Comparison of ENCODE assay signal across 26 cellular contexts in the genomic region with DNA sequence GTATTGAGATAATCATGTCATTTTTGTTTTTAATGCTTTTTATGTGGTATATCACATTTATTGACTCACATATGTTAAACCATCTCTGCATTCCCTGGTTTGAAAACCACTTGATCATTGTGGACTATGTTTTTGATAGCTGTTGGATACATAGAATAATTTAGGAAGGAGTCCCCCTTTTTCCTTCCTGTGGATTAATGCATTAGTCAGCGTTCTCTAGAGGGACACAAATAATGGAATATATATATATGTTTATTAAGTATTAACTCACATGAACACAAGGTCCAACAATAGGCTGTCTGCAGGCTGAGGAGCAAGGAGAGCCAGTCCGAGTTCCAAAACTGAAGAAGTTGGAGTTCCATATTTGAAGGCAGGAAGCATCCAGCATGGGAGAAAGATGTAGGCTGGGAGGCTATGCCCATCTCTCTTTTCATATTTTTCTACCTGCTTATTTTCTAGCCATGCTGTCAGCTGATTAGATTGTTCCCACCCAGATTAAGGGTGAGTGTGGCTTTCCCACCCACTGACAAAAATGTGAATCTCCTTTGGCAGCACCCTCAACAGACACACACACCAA.
"Had no signal": no experiment of that assay in that cellular context is flagged by ENCODE, and none has a peak within 500 bp of the region (broad histone marks: within the 10 kb centered on the region; RNA-seq: fewer than 3 reads in every experiment).

No MANE protein-coding gene starts in this region.

- H3K27me3 ChIP-seq: colonic mucosa had no signal

- H3K4me1 ChIP-seq: colonic mucosa, esophagus squamous epithelium, foreskin keratinocyte, gastrocnemius medialis, gastroesophageal sphincter, heart left ventricle, heart right ventricle had no signal

- H3K9me3 ChIP-seq: colonic mucosa, esophagus squamous epithelium, gastrocnemius medialis, gastroesophageal sphincter, heart left ventricle, heart right ventricle had no signal

- ATAC-seq: effector memory CD8-positive, alpha-beta T cell; esophagus mucosa; foreskin keratinocyte; gastrocnemius medialis; gastroesophageal sphincter; heart left ventricle; heart right ventricle had no signal

- FAIRE-seq: colon, endometrium, endothelial cell of umbilical vein, frontal cortex had no signal

- H3K27ac ChIP-seq: colonic mucosa, coronary artery, dorsolateral prefrontal cortex, epithelial cell of prostate, esophagus squamous epithelium, foreskin keratinocyte, gastrocnemius medialis, gastroesophageal sphincter, heart left ventricle, heart right ventricle had no signal

- H3K4me3 ChIP-seq: colonic mucosa, coronary artery, dorsolateral prefrontal cortex, esophagus squamous epithelium, gastrocnemius medialis, gastroesophageal sphincter, heart left ventricle, heart right ventricle had no signal

- H3K36me3 ChIP-seq: colonic mucosa, esophagus squamous epithelium, gastrocnemius medialis, gastroesophageal sphincter, heart left ventricle, heart right ventricle had no signal

- DNase-seq: colonic mucosa; dermis blood vessel endothelial cell; dorsolateral prefrontal cortex; effector CD4-positive, alpha-beta T cell; effector CD8-positive, alpha-beta T cell; effector memory CD4-positive, alpha-beta T cell; effector memory CD8-positive, alpha-beta T cell; endodermal cell; erythroblast; esophagus squamous epithelium; foreskin fibroblast; foreskin keratinocyte; foreskin melanocyte; gastrocnemius medialis; glutamatergic neuron; head of caudate nucleus; heart left ventricle; heart right ventricle had no signal
